Comparison of ENCODE assay signal across 27 cellular contexts in genomic region chr1:112852934-112853333, GRCh38.
"Had no signal": no experiment of that assay in that cellular context is flagged by ENCODE, and none has a peak within 500 bp of the region (broad histone marks: within the 10 kb centered on the region; RNA-seq: fewer than 3 reads in every experiment).

No MANE protein-coding gene starts in this region.

- H3K27ac ChIP-seq: left lung, lower lobe of right lung, ovary, right atrium auricular region, right lobe of liver, skin epidermis, stomach, testis, thyroid gland, transverse colon, upper lobe of left lung, vagina had no signal

- H3K4me1 ChIP-seq: right lobe of liver, testis had no signal

- H3K4me3 ChIP-seq: left lung, lower lobe of right lung, mucosa of descending colon, ovary, right atrium auricular region, right lobe of liver, skin epidermis, stomach, thyroid gland, transverse colon, upper lobe of left lung, vagina had no signal

- H3K27ac Mint-ChIP-seq: immature natural killer cell; naive thymus-derived CD4-positive, alpha-beta T cell; natural killer cell treated with Interleukin-12 subunit alpha and Interleukin-12 subunit beta and Interleukin-15 and Interleukin-18, amount 100 ng/mL, for 72 hours; progenitor cell of endocrine pancreas; stimulated activated naive B cell treated with anti-CD40 and anti-IgM and Interleukin-4, amounts not matched to agents 10 μg/mL and 1 μg/mL and 100 μg/mL, for 72 hours had no signal

- ATAC-seq: left lung; lower lobe of right lung; naive thymus-derived CD4-positive, alpha-beta T cell; natural killer cell treated with Interleukin-12 subunit alpha and Interleukin-12 subunit beta and Interleukin-15 and Interleukin-18, amount 100 ng/mL, for 72 hours; right lobe of liver; stimulated activated naive B cell treated with anti-CD40 and anti-IgM and Interleukin-4, amounts not matched to agents 10 μg/mL and 1 μg/mL and 100 μg/mL, for 72 hours; stimulated activated naive CD8-positive, alpha-beta T cell treated with anti-CD3 and anti-CD28 coated beads, Interleukin-15, Interleukin-2, amounts not matched to agents 100 U/mL and 50 U/mL, for 24 hours had no signal

- H3K9me3 ChIP-seq: left lung, lower lobe of right lung, mucosa of descending colon, ovary, right atrium auricular region, right lobe of liver, stomach, testis, thyroid gland, transverse colon, upper lobe of left lung, vagina had no signal

- H3K36me3 Mint-ChIP-seq: immature natural killer cell; naive thymus-derived CD4-positive, alpha-beta T cell; natural killer cell treated with Interleukin-12 subunit alpha and Interleukin-12 subunit beta and Interleukin-15 and Interleukin-18, amount 100 ng/mL, for 72 hours; stimulated activated naive B cell treated with anti-CD40 and anti-IgM and Interleukin-4, amounts not matched to agents 10 μg/mL and 1 μg/mL and 100 μg/mL, for 72 hours had no signal

- DNase-seq: hippocampal formation; immature natural killer cell; kidney; left colon; left lung; lower lobe of right lung; midbrain; mucosa of descending colon; naive thymus-derived CD4-positive, alpha-beta T cell; ovary; right lobe of liver; stimulated activated CD4-positive, alpha-beta T cell treated with anti-CD3 and anti-CD28 coated beads, Interleukin-12 subunit alpha, Interleukin-12 subunit beta, amount 100 ng/mL, for 4 hours; stimulated activated CD4-positive, alpha-beta T cell treated with anti-CD3 and anti-CD28 coated beads, Interleukin-15, amount 100 ng/mL, for 24 hours; stimulated activated CD4-positive, alpha-beta T cell treated with anti-CD3 and anti-CD28 coated beads, Interleukin-2, amount 100 ng/mL, for 24 hours; stimulated activated CD4-positive, alpha-beta T cell treated with anti-CD3 and anti-CD28 coated beads, Interleukin-4, amount 100 ng/mL, for 1 hour; stimulated activated naive B cell treated with anti-CD40 and anti-IgM and Interleukin-4, amounts not matched to agents 10 μg/mL and 1 μg/mL and 100 μg/mL, for 72 hours; stimulated activated naive CD8-positive, alpha-beta T cell treated with anti-CD3 and anti-CD28 coated beads, Interleukin-15, Interleukin-2, amounts not matched to agents 100 U/mL and 50 U/mL, for 24 hours; stomach; thyroid gland; transverse colon; upper lobe of left lung had no signal

- H3K36me3 ChIP-seq: left lung, lower lobe of right lung, ovary, right atrium auricular region, right lobe of liver, stomach, thyroid gland, transverse colon, upper lobe of left lung, vagina had no signal

- H3K9me3 Mint-ChIP-seq: natural killer cell treated with Interleukin-12 subunit alpha and Interleukin-12 subunit beta and Interleukin-15 and Interleukin-18, amount 100 ng/mL, for 72 hours had no signal

- H3K27me3 ChIP-seq: ovary, testis, thyroid gland had no signal

- H3K4me3 Mint-ChIP-seq: immature natural killer cell; naive thymus-derived CD4-positive, alpha-beta T cell; natural killer cell treated with Interleukin-12 subunit alpha and Interleukin-12 subunit beta and Interleukin-15 and Interleukin-18, amount 100 ng/mL, for 72 hours; stimulated activated naive B cell treated with anti-CD40 and anti-IgM and Interleukin-4, amounts not matched to agents 10 μg/mL and 1 μg/mL and 100 μg/mL, for 72 hours had no signal
